Comparison of ENCODE assay signal across 8 cellular contexts in the genomic region with DNA sequence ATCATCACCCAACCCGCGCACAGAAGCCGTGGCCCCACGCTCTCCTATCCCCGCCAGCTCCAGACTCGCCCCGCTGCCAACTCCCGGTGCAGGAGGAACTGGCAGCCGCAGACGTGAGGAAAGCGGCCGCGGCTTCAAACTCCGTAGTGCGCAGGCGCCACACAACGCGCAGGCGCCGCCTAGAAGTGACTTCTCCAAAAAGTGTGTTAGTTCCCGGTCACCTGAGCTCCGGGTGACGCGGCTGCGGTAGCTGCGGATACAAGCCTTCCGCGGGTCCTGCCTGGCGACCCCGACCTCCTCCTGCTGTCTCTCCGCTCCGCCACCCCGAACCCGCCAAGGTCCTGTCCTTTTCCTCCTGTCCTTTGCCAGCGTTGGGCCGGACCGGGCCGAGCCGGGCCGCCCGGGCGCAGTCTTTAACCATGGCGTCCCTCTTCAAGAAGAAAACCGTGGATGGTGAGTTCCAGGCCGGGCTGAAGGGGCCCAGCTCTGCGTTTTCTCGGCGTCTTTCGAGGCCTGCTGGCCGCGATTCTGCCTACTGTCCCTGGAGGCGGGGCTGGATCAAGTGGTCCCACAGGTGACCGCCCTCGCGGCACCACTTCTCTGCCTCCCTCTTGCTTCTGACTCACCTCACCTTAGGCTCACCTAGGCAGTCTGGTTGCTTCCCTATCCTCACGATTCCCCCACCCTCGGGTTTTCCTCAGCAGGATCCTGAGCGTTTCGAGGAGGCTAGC. TPM values are rescaled to one million over a fixed set of nuclear protein-coding genes. Genes with fewer than 3 reads are reported as not detected.
DNase-seq lines count a peak whose midpoint lies in the region; ATAC-seq, FAIRE-seq and TF ChIP-seq lines count a peak whose summit lies in the region.

A gene with protein sequence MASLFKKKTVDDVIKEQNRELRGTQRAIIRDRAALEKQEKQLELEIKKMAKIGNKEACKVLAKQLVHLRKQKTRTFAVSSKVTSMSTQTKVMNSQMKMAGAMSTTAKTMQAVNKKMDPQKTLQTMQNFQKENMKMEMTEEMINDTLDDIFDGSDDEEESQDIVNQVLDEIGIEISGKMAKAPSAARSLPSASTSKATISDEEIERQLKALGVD (plus strand): TSS at position 206 of the 731 bp plus-strand sequence. CDS start 214 bp downstream, at position 420.

- H3K23ac ChIP-seq in neuronal stem cell (ENCODE audit: low read depth, low read length, poor library complexity) = peak within 1 kb of the TSS; percentile 70

- FAIRE-seq in frontal cortex (lab: Jason Lieb, UNC) = no peak

- H4K91ac ChIP-seq in neuronal stem cell (ENCODE audit: low read depth, low read length, poor library complexity) = peak within 1 kb of the TSS; percentile 4

- TF ChIP-seq CTCF in GM06990 (IDR thresholded peaks at IDR 0.05; ENCODE audit: insufficient read depth, low read length, poor library complexity, severe bottlenecking) = no peak
- TF ChIP-seq CTCF in NB4 (IDR thresholded peaks at IDR 0.05; ENCODE audit: low read depth, low read length) = no peak

- H3K4me3 Mint-ChIP-seq in activated naive CD4-positive, alpha-beta T cell treated with anti-CD3 and anti-CD28 coated beads for 36 hours = peak within 1 kb of the TSS; percentile 83

- ATAC-seq in HG02571 (IDR thresholded peaks at IDR 0.05; ENCODE audit: unreplicated experiment) = peak; percentile 98

- peaks cover 2% of the 10 kb centered on the region for H3K79me1 ChIP-seq in neuronal stem cell (ENCODE audit: low read depth, low read length)

- H2AK5ac ChIP-seq in neuronal stem cell (ENCODE audit: low read depth, low read length) = no peak within 1 kb of the TSS

- peak within 1 kb of the TSS; percentile 80 for H2BK5ac ChIP-seq in neuronal stem cell (ENCODE audit: low read length)

- WGBS in neuronal stem cell (ENCODE audit: extremely low coverage in 2 of 2, insufficient read length in 2 of 2, insufficient replicate concordance in 1 of 2), 2 donors = no CpG with 5 or more reads among the region's 59 CpGs

- H2AFZ ChIP-seq in neuronal stem cell (ENCODE audit: low read length) = peak within 1 kb of the TSS; percentile 98

- peak within 1 kb of the TSS; percentile 56 for H2BK15ac ChIP-seq in neuronal stem cell (ENCODE audit: low read length)

- H3K9ac ChIP-seq in neuronal stem cell (ENCODE audit: low read depth, low read length, poor library complexity) (peak within 1 kb of the TSS; percentile 96), subcutaneous abdominal adipose tissue (ENCODE audit: low read length in 5 of 5) (peak within 1 kb of the TSS; percentile 82 to 99 (median 95))

- CTCF ChIA-PET in activated naive CD4-positive, alpha-beta T cell treated with anti-CD3 and anti-CD28 coated beads for 36 hours (lab: Charles Lee) = interaction anchor here (1.3 kb wide), 1 partner anchor 32 kb away, joined by 4 read pairs; no protein-coding TSS in a partner anchor

- H3K18ac ChIP-seq in neuronal stem cell (ENCODE audit: low read length) = peak within 1 kb of the TSS; percentile 92

- peak; percentile 94 for DNase-seq in GM06990 (ENCODE audit: extremely low read depth, insufficient read length)
- DNase-seq in NB4 (ENCODE audit: low read depth) = peak; percentile 89
- peak; percentile 87 for DNase-seq in SK-N-DZ (ENCODE audit: low spot score)
- peak; percentile 92 for DNase-seq in activated naive CD4-positive, alpha-beta T cell treated with anti-CD3 and anti-CD28 coated beads for 36 hours
- peak; percentile 65 to 82 for DNase-seq in frontal cortex (ENCODE audit: low spot score in 2 of 2)
- DNase-seq in neuronal stem cell (ENCODE audit: low spot score) = peak; percentile 89

- H2BK120ac ChIP-seq in neuronal stem cell (ENCODE audit: low read depth, low read length) = no peak within 1 kb of the TSS

- H3K27ac ChIP-seq in neuronal stem cell (replicated peaks; ENCODE audit: low read length) (peak within 1 kb of the TSS; percentile 68), subcutaneous abdominal adipose tissue (ENCODE audit: low read depth, low read length) (peak within 1 kb of the TSS; percentile 83)

- intact Hi-C loops in activated naive CD4-positive, alpha-beta T cell treated with anti-CD3 and anti-CD28 coated beads for 36 hours (cut with micrococcal nuclease) = loop anchor here (1.0 to 5.0 kb wide), 4 partner anchors 20 to 922 kb away; a partner anchor contains a TSS

- peaks cover 6% of the 10 kb centered on the region for H3K36me3 Mint-ChIP-seq in activated naive CD4-positive, alpha-beta T cell treated with anti-CD3 and anti-CD28 coated beads for 36 hours (ENCODE audit: low read depth)

- H3K14ac ChIP-seq in neuronal stem cell (ENCODE audit: low read length) = no peak within 1 kb of the TSS

- peaks cover 31% of the 10 kb centered on the region for H3K4me1 Mint-ChIP-seq in activated naive CD4-positive, alpha-beta T cell treated with anti-CD3 and anti-CD28 coated beads for 36 hours (ENCODE audit: low read depth)

- H3K9me3 ChIP-seq in neuronal stem cell (replicated peaks in 1 of 2; ENCODE audit: control insufficient read depth in 2 of 2, insufficient read depth in 1 of 2, low read depth in 1 of 2, low read length in 2 of 2) (no peaks in the 10 kb centered on the region), subcutaneous abdominal adipose tissue (ENCODE audit: control insufficient read depth in 5 of 5, low read length in 5 of 5) (no peaks in the 10 kb centered on the region)

- H3K27ac Mint-ChIP-seq in activated naive CD4-positive, alpha-beta T cell treated with anti-CD3 and anti-CD28 coated beads for 36 hours = peak within 1 kb of the TSS; percentile 85

- H3K27me3 ChIP-seq in GM06990 (replicated peaks; ENCODE audit: control insufficient read depth, insufficient read depth, low read length) = no peaks in the 10 kb centered on the region
- peaks cover 0 to 36% (median 0%) of the 10 kb centered on the region in 3 experiments for H3K27me3 ChIP-seq in neuronal stem cell (ENCODE audit: control insufficient read depth in 3 of 3, insufficient read depth in 3 of 3, low read depth in 1 of 3, low read length in 3 of 3)
- H3K27me3 ChIP-seq in subcutaneous abdominal adipose tissue (ENCODE audit: control insufficient read depth in 5 of 5, insufficient read depth in 4 of 5, low read length in 5 of 5) = peaks cover 0 to under 1% (median 0%) of the 10 kb centered on the region in 5 donors

- peaks cover 3% of the 10 kb centered on the region for H3K9me3 Mint-ChIP-seq in activated naive CD4-positive, alpha-beta T cell treated with anti-CD3 and anti-CD28 coated beads for 36 hours

- H4K8ac ChIP-seq in neuronal stem cell (ENCODE audit: low read depth, low read length) = no peak within 1 kb of the TSS

- peak; percentile 60 for TF ChIP-seq POLR2A in NB4 (IDR thresholded peaks at IDR 0.05; ENCODE audit: extremely low read depth, insufficient read length)

- H3K4ac ChIP-seq in neuronal stem cell (ENCODE audit: low read length) = no peak within 1 kb of the TSS

- H3K4me1 ChIP-seq in neuronal stem cell (ENCODE audit: control insufficient read depth in 2 of 2, insufficient read depth in 1 of 2, low read depth in 1 of 2, low read length in 2 of 2) (peaks cover 0 to 6% of the 10 kb centered on the region in 2 donors), subcutaneous abdominal adipose tissue (ENCODE audit: control insufficient read depth in 5 of 5, insufficient read depth in 5 of 5, low read length in 5 of 5) (peaks cover 2 to 38% (median 22%) of the 10 kb centered on the region in 5 donors)

- H3K4me2 ChIP-seq in neuronal stem cell (ENCODE audit: insufficient read depth, low read length, poor library complexity, severe bottlenecking) = peak within 1 kb of the TSS; percentile 58

- H3K36me3 ChIP-seq in GM06990 (ENCODE audit: control insufficient read depth, insufficient read depth, low read length) (no peaks in the 10 kb centered on the region), neuronal stem cell (replicated peaks in 1 of 2; ENCODE audit: control insufficient read depth in 2 of 2, insufficient read depth in 2 of 2, low read length in 2 of 2) (no peaks in the 10 kb centered on the region), subcutaneous abdominal adipose tissue (ENCODE audit: control insufficient read depth in 5 of 5, insufficient read depth in 5 of 5, low read length in 5 of 5) (peaks cover 0 to 5% (median 0%) of the 10 kb centered on the region in 5 donors)

- no peak within 1 kb of the TSS for H2BK12ac ChIP-seq in neuronal stem cell (ENCODE audit: low read length)

- H3K27me3 Mint-ChIP-seq in activated naive CD4-positive, alpha-beta T cell treated with anti-CD3 and anti-CD28 coated beads for 36 hours (ENCODE audit: low read depth) = peaks cover 14% of the 10 kb centered on the region

- H3K4me3 ChIP-seq in GM06990 (replicated peaks; ENCODE audit: low read depth, low read length) (peak within 1 kb of the TSS; percentile 94), NB4 (ENCODE audit: low read depth, low read length) (peak within 1 kb of the TSS; percentile 85), neuronal stem cell (ENCODE audit: low read length in 2 of 2) (peak within 1 kb of the TSS; percentile 94 to 98), subcutaneous abdominal adipose tissue (ENCODE audit: low read depth in 1 of 5, low read length in 5 of 5) (peak within 1 kb of the TSS; percentile 85 to 98 (median 96))

RNA-seq across cellular contexts. Expression of the gene that starts here (rescaled TPM):
- polyA plus RNA-seq in SK-N-DZ (2014; cell fraction: cytosol; rRNA removed) = 16.2 and 17.4 TPM in 2 replicates
- polyA plus RNA-seq in SK-N-DZ (2014; cell fraction: nucleus; rRNA removed) = 11.6 and 16.5 TPM in 2 replicates
- total RNA-seq in activated naive CD4-positive, alpha-beta T cell treated with anti-CD3 and anti-CD28 coated beads for 36 hours = 10 to 100 TPM; 24.9 to 26.1 TPM
- 29.3 TPM for total RNA-seq in frontal cortex
- 47.5 TPM for polyA plus RNA-seq in neuronal stem cell (2013, experiment 1 of 2)
- polyA plus RNA-seq in neuronal stem cell (2013, experiment 2 of 2) = 50.5 TPM

Comparison
In these comparisons a context has a peak if more than half of its experiments do, and no peak if none do; other contexts are left out.
1. Peak in every context shown above with its lines: DNase-seq, ATAC-seq, H3K4me3 ChIP-seq and H3K27ac ChIP-seq.